In the genomic region with DNA sequence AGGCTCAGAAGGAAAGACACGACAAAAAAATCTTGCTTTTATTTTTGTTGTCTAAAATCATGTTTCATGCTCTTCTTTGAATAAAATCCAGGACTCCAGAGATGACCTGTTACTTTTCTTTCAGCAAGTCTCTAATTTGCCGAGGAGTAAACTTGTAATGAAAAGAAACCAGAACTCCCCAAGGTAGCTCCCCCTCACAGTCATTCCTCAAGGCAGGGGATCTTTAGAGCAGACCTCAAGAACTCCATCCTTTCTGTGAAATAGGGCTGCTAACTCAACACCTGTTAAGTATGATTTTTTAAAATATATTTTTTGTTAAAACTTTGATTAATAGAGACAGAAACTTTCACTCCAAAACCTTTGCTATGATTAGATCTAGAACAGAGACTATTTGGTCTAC, we compare ENCODE assay signal across 1 cellular context.
TF ChIP-seq lines count a peak whose summit lies in the region.

No MANE protein-coding gene starts in this region.

TF ChIP-seq in SK-N-SH, 30 proteins besides CTCF, POLR2A, EP300 and RAD21 (continued from another document):
- TF ChIP-seq IRF3 (IDR thresholded peaks at IDR 0.05; ENCODE audit: low read depth, low read length) (no peak), FOXM1 (IDR thresholded peaks at IDR 0.05; ENCODE audit: low read depth) (no peak), SIN3A (IDR thresholded peaks at IDR 0.05; ENCODE audit: borderline replicate concordance, low read depth, low read length) (no peak), EZH2phosphoT487 (IDR thresholded peaks at IDR 0.05; ENCODE audit: borderline replicate concordance, low read depth) (no peak), NFIC (IDR thresholded peaks at IDR 0.05; ENCODE audit: borderline replicate concordance) (no peak), REST (IDR thresholded peaks at IDR 0.05; ENCODE audit: low read depth, low read length) (no peak), USF2 (IDR thresholded peaks at IDR 0.05; ENCODE audit: borderline replicate concordance, low read depth, low read length) (no peak), FOXJ3 (CRISPR knock-in tag; IDR thresholded peaks at IDR 0.05) (no peak), GABPA (IDR thresholded peaks at IDR 0.05; ENCODE audit: low read depth) (no peak), RCOR1 (IDR thresholded peaks at IDR 0.05; ENCODE audit: low read length) (no peak), GATA2 (CRISPR knock-in tag; IDR thresholded peaks at IDR 0.05) (no peak), MXI1 (IDR thresholded peaks at IDR 0.05; ENCODE audit: low read depth, low read length) (no peak)
- TF ChIP-seq, protein P1, sequence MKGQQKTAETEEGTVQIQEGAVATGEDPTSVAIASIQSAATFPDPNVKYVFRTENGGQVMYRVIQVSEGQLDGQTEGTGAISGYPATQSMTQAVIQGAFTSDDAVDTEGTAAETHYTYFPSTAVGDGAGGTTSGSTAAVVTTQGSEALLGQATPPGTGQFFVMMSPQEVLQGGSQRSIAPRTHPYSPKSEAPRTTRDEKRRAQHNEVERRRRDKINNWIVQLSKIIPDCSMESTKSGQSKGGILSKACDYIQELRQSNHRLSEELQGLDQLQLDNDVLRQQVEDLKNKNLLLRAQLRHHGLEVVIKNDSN (IDR thresholded peaks at IDR 0.05; ENCODE audit: borderline replicate concordance, low read depth): no peak
